In the genomic region with DNA sequence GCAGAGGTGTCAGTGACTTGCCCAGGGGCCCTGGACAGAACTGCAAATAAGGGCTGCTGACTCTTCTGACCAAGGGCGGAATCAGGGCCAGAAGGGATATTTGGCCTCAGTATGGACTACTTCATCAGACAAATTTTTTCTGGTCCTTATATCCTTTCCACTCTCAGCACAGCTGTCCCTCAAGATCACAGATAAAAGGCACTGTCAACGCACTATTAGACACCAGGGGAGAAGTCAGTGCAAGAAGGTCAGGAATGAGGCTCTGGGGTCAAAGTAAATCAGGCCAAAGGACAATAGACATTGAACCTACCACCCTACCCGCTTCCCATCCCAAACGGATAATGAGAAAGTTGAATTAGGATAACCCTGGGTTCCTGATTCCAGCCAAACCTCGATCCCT, we compare ENCODE assay signal across 25 cellular contexts.
DNase-seq lines count a peak whose midpoint lies in the region; ATAC-seq, FAIRE-seq and TF ChIP-seq lines count a peak whose summit lies in the region.
"Had no signal": no experiment of that assay in that cellular context is flagged by ENCODE, and none has a peak within 500 bp of the region (broad histone marks: within the 10 kb centered on the region; RNA-seq: fewer than 3 reads in every experiment).

No MANE protein-coding gene starts in this region.

- H3K27me3 ChIP-seq in esophagus muscularis mucosa (no peaks in the 10 kb centered on the region), stomach (no peaks in the 10 kb centered on the region)
- H3K27me3 ChIP-seq: BE2C; BLaER1 treated with 17β-estradiol and CSF1 and Interleukin-3, amounts not matched to agents 10 nM and 100 nM had no signal

- no peak for ATAC-seq in natural killer cell
- ATAC-seq in natural killer cell treated with Interleukin-12 subunit alpha and Interleukin-12 subunit beta and Interleukin-15 and Interleukin-18, amount 100 ng/mL, for 72 hours: no peak
- ATAC-seq: A549, HCT116 had no signal

- H3K4me3 ChIP-seq in esophagus muscularis mucosa (no peak overlapping the region), stomach (no peak overlapping the region)
- H3K4me3 ChIP-seq: A549; BLaER1 treated with 17β-estradiol and CSF1 and Interleukin-3, amounts not matched to agents 10 nM and 100 nM had no signal

- no peak overlapping the region for H3K4me3 Mint-ChIP-seq in natural killer cell
- H3K4me3 Mint-ChIP-seq in natural killer cell treated with Interleukin-12 subunit alpha and Interleukin-12 subunit beta and Interleukin-15 and Interleukin-18, amount 100 ng/mL, for 72 hours: no peak overlapping the region
- H3K4me3 Mint-ChIP-seq: CD14-positive monocyte; CD4-positive, alpha-beta T cell had no signal

- peak; percentile 35 for FAIRE-seq in urothelium cell line (lab: Jason Lieb, UNC)
- FAIRE-seq: A549, D721Med, GM12892 had no signal

- TF ChIP-seq POLR2A in esophagus muscularis mucosa (IDR thresholded peaks at IDR 0.05; ENCODE audit: low read depth) (no peak), stomach (IDR thresholded peaks at IDR 0.05) (no peak)

- H3K27ac ChIP-seq in esophagus muscularis mucosa (replicated peaks in 1 of 4): no peak overlapping the region
- H3K27ac ChIP-seq in stomach: no peak overlapping the region
- H3K27ac ChIP-seq: A549; BLaER1 treated with 17β-estradiol and CSF1 and Interleukin-3, amounts not matched to agents 10 nM and 100 nM had no signal

- no peak for DNase-seq in natural killer cell
- no peak for DNase-seq in natural killer cell treated with Interleukin-12 subunit alpha and Interleukin-12 subunit beta and Interleukin-15 and Interleukin-18, amount 100 ng/mL, for 72 hours (ENCODE audit: low spot score)
- peak; percentile 64 for DNase-seq in esophagus muscularis mucosa (ENCODE audit: extremely low spot score)
- peak; percentile 20 for DNase-seq in mesenteric fat pad (ENCODE audit: low spot score)
- DNase-seq in urothelium cell line (ENCODE audit: low spot score): no peak
- DNase-seq in stomach: no peak
- no peak for DNase-seq in medulla oblongata (ENCODE audit: extremely low spot score)
- DNase-seq in NCI-H2081 treated with DMSO at 0.1 percent for 48 hours (lab: John Stamatoyannopoulos, UW): no peak
- DNase-seq: 8988T; ACHN; AML-193; BE2C; CD4-positive, alpha-beta T cell; CD8-positive, alpha-beta memory T cell; DMS 273 treated with DMSO at 0.1 percent for 48 hours; DMS79; GF-D8; GOT3; H7 had no signal

- H3K4me1 Mint-ChIP-seq in natural killer cell: peaks cover 69 to 72% of the 10 kb centered on the region in 2 donors
- H3K4me1 Mint-ChIP-seq in natural killer cell treated with Interleukin-12 subunit alpha and Interleukin-12 subunit beta and Interleukin-15 and Interleukin-18, amount 100 ng/mL, for 72 hours (ENCODE audit: low read depth in 2 of 2): peaks cover 26 to 50% of the 10 kb centered on the region in 2 donors

- H3K36me3 ChIP-seq in esophagus muscularis mucosa: no peaks in the 10 kb centered on the region
- H3K36me3 ChIP-seq in stomach: no peaks in the 10 kb centered on the region
- H3K36me3 ChIP-seq: BE2C; BLaER1 treated with 17β-estradiol and CSF1 and Interleukin-3, amounts not matched to agents 10 nM and 100 nM had no signal

- TF ChIP-seq EP300 in esophagus muscularis mucosa (IDR thresholded peaks at IDR 0.05) (no peak), stomach (IDR thresholded peaks at IDR 0.05) (no peak)

- WGBS in esophagus muscularis mucosa: 70% methylated on average over 5 of the region's 5 CpGs
- WGBS in stomach, 5 donors: 55 to 72% (median 62%) methylated on average over 5 of the region's 5 CpGs

- intact Hi-C loops in natural killer cell (cut with micrococcal nuclease) (no loop called here), esophagus muscularis mucosa (cut with DNase I) (no loop called here), stomach (cut with DNase I; ENCODE audit: low total_unique reads) (no loop called here)

- no peaks in the 10 kb centered on the region for H3K27me3 Mint-ChIP-seq in natural killer cell (ENCODE audit: low read depth in 2 of 2)
- H3K27me3 Mint-ChIP-seq in natural killer cell treated with Interleukin-12 subunit alpha and Interleukin-12 subunit beta and Interleukin-15 and Interleukin-18, amount 100 ng/mL, for 72 hours: no peaks in the 10 kb centered on the region
- H3K27me3 Mint-ChIP-seq: CD4-positive, alpha-beta T cell; CD8-positive, alpha-beta memory T cell had no signal

- no peaks in the 10 kb centered on the region for H3K9me3 ChIP-seq in esophagus muscularis mucosa
- H3K9me3 ChIP-seq in stomach: no peaks in the 10 kb centered on the region

- H3K4me1 ChIP-seq in esophagus muscularis mucosa: no peaks in the 10 kb centered on the region
- no peaks in the 10 kb centered on the region for H3K4me1 ChIP-seq in stomach
- H3K4me1 ChIP-seq: A549, BE2C had no signal

- peak overlapping the region; percentile 90 to 95 for H3K27ac Mint-ChIP-seq in natural killer cell
- H3K27ac Mint-ChIP-seq in natural killer cell treated with Interleukin-12 subunit alpha and Interleukin-12 subunit beta and Interleukin-15 and Interleukin-18, amount 100 ng/mL, for 72 hours: peak overlapping the region in 1 of 2 donors; percentile 33
- H3K27ac Mint-ChIP-seq: CD4-positive, alpha-beta T cell had no signal

- H3K36me3 Mint-ChIP-seq in natural killer cell: no peaks in the 10 kb centered on the region
- no peaks in the 10 kb centered on the region for H3K36me3 Mint-ChIP-seq in natural killer cell treated with Interleukin-12 subunit alpha and Interleukin-12 subunit beta and Interleukin-15 and Interleukin-18, amount 100 ng/mL, for 72 hours
- H3K36me3 Mint-ChIP-seq: CD14-positive monocyte had no signal

- no peak for TF ChIP-seq CTCF in natural killer cell (IDR thresholded peaks at IDR 0.05)
- no peak for TF ChIP-seq CTCF in esophagus muscularis mucosa (IDR thresholded peaks at IDR 0.05)
- TF ChIP-seq CTCF in stomach (IDR thresholded peaks at IDR 0.05): no peak

- peaks cover 0 to 2% of the 10 kb centered on the region in 2 donors for H3K9me3 Mint-ChIP-seq in natural killer cell
- peaks cover 6% of the 10 kb centered on the region for H3K9me3 Mint-ChIP-seq in natural killer cell treated with Interleukin-12 subunit alpha and Interleukin-12 subunit beta and Interleukin-15 and Interleukin-18, amount 100 ng/mL, for 72 hours
- H3K9me3 Mint-ChIP-seq: CD8-positive, alpha-beta memory T cell had no signal

Comparison
In these comparisons a context has a peak if more than half of its experiments do, and no peak if none do; other contexts are left out.
1. DNase-seq: peak in esophagus muscularis mucosa (single experiment) and mesenteric fat pad (single experiment); none in natural killer cell (single experiment), natural killer cell treated with Interleukin-12 subunit alpha and Interleukin-12 subunit beta and Interleukin-15 and Interleukin-18, amount 100 ng/mL, for 72 hours (single experiment), urothelium cell line (single experiment), stomach (single experiment), medulla oblongata (single experiment) and NCI-H2081 treated with DMSO at 0.1 percent for 48 hours (single experiment).